ENCODE assay signal across 28 cellular contexts in genomic region chr14:100200311-100200710, GRCh38. TPM values are rescaled to one million over a fixed set of nuclear protein-coding genes. Genes with fewer than 3 reads are reported as not detected.
"Had no signal": no experiment of that assay in that cellular context is flagged by ENCODE, and none has a peak within 500 bp of the region (broad histone marks: within the 10 kb centered on the region; RNA-seq: fewer than 3 reads in every experiment).

No MANE protein-coding gene starts in this region.

- H3K4me3 Mint-ChIP-seq: dendritic cell treated with granulocyte-macrophage colony-stimulating factor and Interleukin-4, amounts not matched to agents 40 ng/mL and 50 ng/mL, for 4 days; effector memory CD8-positive, alpha-beta T cell; endodermal cell had no signal

- H3K4me3 ChIP-seq: colonic mucosa, coronary artery, dorsolateral prefrontal cortex, esophagus muscularis mucosa, esophagus squamous epithelium, gastrocnemius medialis, gastroesophageal sphincter, heart left ventricle, heart right ventricle had no signal

- H3K4me1 ChIP-seq: colonic mucosa, gastroesophageal sphincter, heart left ventricle, heart right ventricle had no signal

- H3K9me3 Mint-ChIP-seq: dendritic cell treated with granulocyte-macrophage colony-stimulating factor and Interleukin-4, amounts not matched to agents 40 ng/mL and 50 ng/mL, for 4 days; effector memory CD8-positive, alpha-beta T cell; endodermal cell had no signal

- ATAC-seq: effector memory CD8-positive, alpha-beta T cell; esophagus mucosa; gastrocnemius medialis; gastroesophageal sphincter; heart left ventricle; heart right ventricle had no signal

- H3K27me3 ChIP-seq: colonic mucosa, dorsolateral prefrontal cortex, esophagus muscularis mucosa, esophagus squamous epithelium, foreskin keratinocyte, gastrocnemius medialis, gastroesophageal sphincter, heart left ventricle, heart right ventricle had no signal

- H3K36me3 ChIP-seq: colonic mucosa, esophagus muscularis mucosa, esophagus squamous epithelium, gastrocnemius medialis, gastroesophageal sphincter, heart left ventricle, heart right ventricle had no signal

- DNase-seq: colonic mucosa; cortex of kidney; dermis blood vessel endothelial cell; dorsolateral prefrontal cortex; effector CD4-positive, alpha-beta T cell; effector CD8-positive, alpha-beta T cell; effector memory CD4-positive, alpha-beta T cell; effector memory CD8-positive, alpha-beta T cell; endodermal cell; erythroblast; esophagus squamous epithelium; foreskin fibroblast; foreskin keratinocyte; foreskin melanocyte; gastrocnemius medialis; glutamatergic neuron; head of caudate nucleus; heart left ventricle; heart right ventricle had no signal

- H3K9me3 ChIP-seq: colonic mucosa, esophagus muscularis mucosa, esophagus squamous epithelium, gastrocnemius medialis, gastroesophageal sphincter, heart left ventricle, heart right ventricle had no signal

- H3K27ac Mint-ChIP-seq: dendritic cell treated with granulocyte-macrophage colony-stimulating factor and Interleukin-4, amounts not matched to agents 40 ng/mL and 50 ng/mL, for 4 days; effector memory CD8-positive, alpha-beta T cell; endodermal cell had no signal

- H3K27ac ChIP-seq: colonic mucosa, coronary artery, dorsolateral prefrontal cortex, esophagus muscularis mucosa, esophagus squamous epithelium, foreskin keratinocyte, gastrocnemius medialis, gastroesophageal sphincter, heart left ventricle, heart right ventricle had no signal

RNA-seq across cellular contexts. Expression of gene DEGS2, which starts 40.9 kb away (rescaled TPM):
- total RNA-seq: endothelial cell of umbilical vein, fibroblast of villous mesenchyme, glomerular endothelial cell had no signal
- polyA plus RNA-seq: fibroblast of lung had no signal
